Comparison of ENCODE assay signal across 7 cellular contexts in the genomic region with DNA sequence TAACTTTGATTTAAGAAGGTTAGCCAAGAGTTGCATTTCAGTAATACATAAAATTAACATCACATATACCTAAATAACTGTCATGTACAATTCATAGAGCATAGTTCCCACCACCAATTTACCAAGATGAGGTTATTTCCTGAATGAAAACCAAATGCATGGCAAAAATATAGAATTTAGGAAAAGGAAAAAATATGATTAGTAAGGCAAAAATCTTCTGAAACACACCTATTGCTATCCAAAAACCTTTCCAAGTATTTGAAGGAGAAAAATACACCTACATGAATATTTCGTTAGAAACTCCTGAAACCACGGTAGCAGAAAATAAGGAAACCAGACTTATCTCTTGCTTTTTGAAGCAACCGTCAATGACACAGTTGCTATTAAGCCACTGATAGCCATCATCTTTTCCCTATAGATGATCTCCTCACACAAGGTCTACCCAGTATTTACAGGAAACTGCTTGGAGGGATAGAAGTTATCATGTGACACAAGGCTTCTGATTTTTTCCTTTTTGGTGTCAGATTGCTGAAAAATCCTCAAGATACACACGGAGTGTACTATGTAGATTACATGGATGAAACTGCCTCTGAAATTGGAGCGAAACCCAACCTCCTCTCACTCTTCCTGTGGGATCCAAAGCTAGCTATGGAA.
"Had no signal": no experiment of that assay in that cellular context is flagged by ENCODE, and none has a peak within 500 bp of the region (broad histone marks: within the 10 kb centered on the region; RNA-seq: fewer than 3 reads in every experiment).

No MANE protein-coding gene starts in this region.

- H3K36me3 ChIP-seq: HAP-1 had no signal

- DNase-seq: GOT3, H7, HFFc6, Kasumi-1, KG1 had no signal

- H3K4me1 ChIP-seq: HAP-1 had no signal

- H3K27ac ChIP-seq: HL-60 had no signal

- H3K4me3 ChIP-seq: HAP-1 had no signal

- H3K9me3 ChIP-seq: HAP-1 had no signal
